In genomic region chr7:100465702-100466311, GRCh38 we compare ENCODE assay signal across 1 cellular context.
TF ChIP-seq lines count a peak whose summit lies in the region.

No MANE protein-coding gene starts in this region.

TF ChIP-seq in K562, 482 proteins besides CTCF, POLR2A, EP300 and RAD21 (continued from another document and continues in another):
- no peak for TF ChIP-seq RBM39 (optimal IDR thresholded peaks at IDR 0.05; ENCODE audit: low read depth, low read length)
- no peak for TF ChIP-seq ZNF184 (CRISPR knock-in tag; IDR thresholded peaks at IDR 0.05)
- no peak for TF ChIP-seq LARP7 (IDR thresholded peaks at IDR 0.05)
- TF ChIP-seq, protein P1, sequence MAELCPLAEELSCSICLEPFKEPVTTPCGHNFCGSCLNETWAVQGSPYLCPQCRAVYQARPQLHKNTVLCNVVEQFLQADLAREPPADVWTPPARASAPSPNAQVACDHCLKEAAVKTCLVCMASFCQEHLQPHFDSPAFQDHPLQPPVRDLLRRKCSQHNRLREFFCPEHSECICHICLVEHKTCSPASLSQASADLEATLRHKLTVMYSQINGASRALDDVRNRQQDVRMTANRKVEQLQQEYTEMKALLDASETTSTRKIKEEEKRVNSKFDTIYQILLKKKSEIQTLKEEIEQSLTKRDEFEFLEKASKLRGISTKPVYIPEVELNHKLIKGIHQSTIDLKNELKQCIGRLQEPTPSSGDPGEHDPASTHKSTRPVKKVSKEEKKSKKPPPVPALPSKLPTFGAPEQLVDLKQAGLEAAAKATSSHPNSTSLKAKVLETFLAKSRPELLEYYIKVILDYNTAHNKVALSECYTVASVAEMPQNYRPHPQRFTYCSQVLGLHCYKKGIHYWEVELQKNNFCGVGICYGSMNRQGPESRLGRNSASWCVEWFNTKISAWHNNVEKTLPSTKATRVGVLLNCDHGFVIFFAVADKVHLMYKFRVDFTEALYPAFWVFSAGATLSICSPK (IDR thresholded peaks at IDR 0.05; ENCODE audit: borderline replicate concordance) = 0 out of 2 replicates have a peak, but pooled peaks have one; percentile 29
- no peak for TF ChIP-seq NR4A1 (CRISPR knock-in tag; IDR thresholded peaks at IDR 0.05)
- no peak for TF ChIP-seq NR4A1 (tag; IDR thresholded peaks at IDR 0.05)
- TF ChIP-seq ARNT (IDR thresholded peaks at IDR 0.05) = 0 out of 4 replicates have a peak, but pooled peaks have one; percentile 27 to 56
- peak; percentile 52; the same call in 1 of the 2 replicates for TF ChIP-seq NFIC (IDR thresholded peaks at IDR 0.05)
- peak; percentile 87 for TF ChIP-seq ZBTB7A (IDR thresholded peaks at IDR 0.05; ENCODE audit: borderline replicate concordance, control insufficient read depth, low read depth, low read length)
- no peak for TF ChIP-seq ZNF316 (IDR thresholded peaks at IDR 0.05)
- no peak for TF ChIP-seq ZNF57 (CRISPR knock-in tag; IDR thresholded peaks at IDR 0.05)
- TF ChIP-seq, protein P2, sequence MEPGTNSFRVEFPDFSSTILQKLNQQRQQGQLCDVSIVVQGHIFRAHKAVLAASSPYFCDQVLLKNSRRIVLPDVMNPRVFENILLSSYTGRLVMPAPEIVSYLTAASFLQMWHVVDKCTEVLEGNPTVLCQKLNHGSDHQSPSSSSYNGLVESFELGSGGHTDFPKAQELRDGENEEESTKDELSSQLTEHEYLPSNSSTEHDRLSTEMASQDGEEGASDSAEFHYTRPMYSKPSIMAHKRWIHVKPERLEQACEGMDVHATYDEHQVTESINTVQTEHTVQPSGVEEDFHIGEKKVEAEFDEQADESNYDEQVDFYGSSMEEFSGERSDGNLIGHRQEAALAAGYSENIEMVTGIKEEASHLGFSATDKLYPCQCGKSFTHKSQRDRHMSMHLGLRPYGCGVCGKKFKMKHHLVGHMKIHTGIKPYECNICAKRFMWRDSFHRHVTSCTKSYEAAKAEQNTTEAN (CRISPR knock-in tag; IDR thresholded peaks at IDR 0.05) = no peak
- no peak for TF ChIP-seq ARID1B (IDR thresholded peaks at IDR 0.05)
- TF ChIP-seq, protein P3, sequence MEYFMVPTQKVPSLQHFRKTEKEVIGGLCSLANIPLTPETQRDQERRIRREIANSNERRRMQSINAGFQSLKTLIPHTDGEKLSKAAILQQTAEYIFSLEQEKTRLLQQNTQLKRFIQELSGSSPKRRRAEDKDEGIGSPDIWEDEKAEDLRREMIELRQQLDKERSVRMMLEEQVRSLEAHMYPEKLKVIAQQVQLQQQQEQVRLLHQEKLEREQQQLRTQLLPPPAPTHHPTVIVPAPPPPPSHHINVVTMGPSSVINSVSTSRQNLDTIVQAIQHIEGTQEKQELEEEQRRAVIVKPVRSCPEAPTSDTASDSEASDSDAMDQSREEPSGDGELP (CRISPR knock-in tag; IDR thresholded peaks at IDR 0.05; ENCODE audit: borderline replicate concordance) = peak; percentile 77; the same call in 1 of the 2 replicates
- TF ChIP-seq, protein P4, sequence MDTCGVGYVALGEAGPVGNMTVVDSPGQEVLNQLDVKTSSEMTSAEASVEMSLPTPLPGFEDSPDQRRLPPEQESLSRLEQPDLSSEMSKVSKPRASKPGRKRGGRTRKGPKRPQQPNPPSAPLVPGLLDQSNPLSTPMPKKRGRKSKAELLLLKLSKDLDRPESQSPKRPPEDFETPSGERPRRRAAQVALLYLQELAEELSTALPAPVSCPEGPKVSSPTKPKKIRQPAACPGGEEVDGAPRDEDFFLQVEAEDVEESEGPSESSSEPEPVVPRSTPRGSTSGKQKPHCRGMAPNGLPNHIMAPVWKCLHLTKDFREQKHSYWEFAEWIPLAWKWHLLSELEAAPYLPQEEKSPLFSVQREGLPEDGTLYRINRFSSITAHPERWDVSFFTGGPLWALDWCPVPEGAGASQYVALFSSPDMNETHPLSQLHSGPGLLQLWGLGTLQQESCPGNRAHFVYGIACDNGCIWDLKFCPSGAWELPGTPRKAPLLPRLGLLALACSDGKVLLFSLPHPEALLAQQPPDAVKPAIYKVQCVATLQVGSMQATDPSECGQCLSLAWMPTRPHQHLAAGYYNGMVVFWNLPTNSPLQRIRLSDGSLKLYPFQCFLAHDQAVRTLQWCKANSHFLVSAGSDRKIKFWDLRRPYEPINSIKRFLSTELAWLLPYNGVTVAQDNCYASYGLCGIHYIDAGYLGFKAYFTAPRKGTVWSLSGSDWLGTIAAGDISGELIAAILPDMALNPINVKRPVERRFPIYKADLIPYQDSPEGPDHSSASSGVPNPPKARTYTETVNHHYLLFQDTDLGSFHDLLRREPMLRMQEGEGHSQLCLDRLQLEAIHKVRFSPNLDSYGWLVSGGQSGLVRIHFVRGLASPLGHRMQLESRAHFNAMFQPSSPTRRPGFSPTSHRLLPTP (IDR thresholded peaks at IDR 0.05; ENCODE audit: borderline replicate concordance, extremely low read depth, insufficient read length) = no peak
- TF ChIP-seq MYC (IDR thresholded peaks at IDR 0.05; ENCODE audit: low read depth, low read length) = no peak
- TF ChIP-seq MYC (CRISPR knock-in tag; IDR thresholded peaks at IDR 0.05; ENCODE audit: borderline replicate concordance, low read depth) = no peak
- no peak for TF ChIP-seq NFE2 (IDR thresholded peaks at IDR 0.05; ENCODE audit: low read depth)
- no peak for TF ChIP-seq MCM5 (IDR thresholded peaks at IDR 0.05; ENCODE audit: low read depth)
- TF ChIP-seq SRF (CRISPR knock-in tag; IDR thresholded peaks at IDR 0.05) = peak in 1 of 2 experiments; percentile 37; a peak in 1 of 4 replicates
- no peak for TF ChIP-seq TEAD2 (tag; IDR thresholded peaks at IDR 0.05)
- TF ChIP-seq KLF16 (IDR thresholded peaks at IDR 0.05) = peak; percentile 31; the same call in 1 of the 2 replicates
- peak; percentile 84 for TF ChIP-seq VEZF1 (CRISPR knock-in tag; IDR thresholded peaks at IDR 0.05)
- no peak for TF ChIP-seq TARDBP (IDR thresholded peaks at IDR 0.05)
- TF ChIP-seq ZNF408 (CRISPR knock-in tag; IDR thresholded peaks at IDR 0.05; ENCODE audit: low read depth) = no peak
- TF ChIP-seq KDM4B (IDR thresholded peaks at IDR 0.05; ENCODE audit: borderline replicate concordance in 2 of 2, low read depth in 1 of 2) = 0 out of 4 replicates have a peak, but pooled peaks of 1 of the 2 experiments have one; percentile 34
- TF ChIP-seq, protein P5, sequence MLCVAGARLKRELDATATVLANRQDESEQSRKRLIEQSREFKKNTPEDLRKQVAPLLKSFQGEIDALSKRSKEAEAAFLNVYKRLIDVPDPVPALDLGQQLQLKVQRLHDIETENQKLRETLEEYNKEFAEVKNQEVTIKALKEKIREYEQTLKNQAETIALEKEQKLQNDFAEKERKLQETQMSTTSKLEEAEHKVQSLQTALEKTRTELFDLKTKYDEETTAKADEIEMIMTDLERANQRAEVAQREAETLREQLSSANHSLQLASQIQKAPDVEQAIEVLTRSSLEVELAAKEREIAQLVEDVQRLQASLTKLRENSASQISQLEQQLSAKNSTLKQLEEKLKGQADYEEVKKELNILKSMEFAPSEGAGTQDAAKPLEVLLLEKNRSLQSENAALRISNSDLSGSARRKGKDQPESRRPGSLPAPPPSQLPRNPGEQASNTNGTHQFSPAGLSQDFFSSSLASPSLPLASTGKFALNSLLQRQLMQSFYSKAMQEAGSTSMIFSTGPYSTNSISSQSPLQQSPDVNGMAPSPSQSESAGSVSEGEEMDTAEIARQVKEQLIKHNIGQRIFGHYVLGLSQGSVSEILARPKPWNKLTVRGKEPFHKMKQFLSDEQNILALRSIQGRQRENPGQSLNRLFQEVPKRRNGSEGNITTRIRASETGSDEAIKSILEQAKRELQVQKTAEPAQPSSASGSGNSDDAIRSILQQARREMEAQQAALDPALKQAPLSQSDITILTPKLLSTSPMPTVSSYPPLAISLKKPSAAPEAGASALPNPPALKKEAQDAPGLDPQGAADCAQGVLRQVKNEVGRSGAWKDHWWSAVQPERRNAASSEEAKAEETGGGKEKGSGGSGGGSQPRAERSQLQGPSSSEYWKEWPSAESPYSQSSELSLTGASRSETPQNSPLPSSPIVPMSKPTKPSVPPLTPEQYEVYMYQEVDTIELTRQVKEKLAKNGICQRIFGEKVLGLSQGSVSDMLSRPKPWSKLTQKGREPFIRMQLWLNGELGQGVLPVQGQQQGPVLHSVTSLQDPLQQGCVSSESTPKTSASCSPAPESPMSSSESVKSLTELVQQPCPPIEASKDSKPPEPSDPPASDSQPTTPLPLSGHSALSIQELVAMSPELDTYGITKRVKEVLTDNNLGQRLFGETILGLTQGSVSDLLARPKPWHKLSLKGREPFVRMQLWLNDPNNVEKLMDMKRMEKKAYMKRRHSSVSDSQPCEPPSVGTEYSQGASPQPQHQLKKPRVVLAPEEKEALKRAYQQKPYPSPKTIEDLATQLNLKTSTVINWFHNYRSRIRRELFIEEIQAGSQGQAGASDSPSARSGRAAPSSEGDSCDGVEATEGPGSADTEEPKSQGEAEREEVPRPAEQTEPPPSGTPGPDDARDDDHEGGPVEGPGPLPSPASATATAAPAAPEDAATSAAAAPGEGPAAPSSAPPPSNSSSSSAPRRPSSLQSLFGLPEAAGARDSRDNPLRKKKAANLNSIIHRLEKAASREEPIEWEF (CRISPR knock-in tag; IDR thresholded peaks at IDR 0.05) = no peak
- no peak for TF ChIP-seq HMG20B (CRISPR knock-in tag; IDR thresholded peaks at IDR 0.05)
- no peak for TF ChIP-seq ZNF175 (CRISPR knock-in tag; IDR thresholded peaks at IDR 0.05; ENCODE audit: low read depth)
- TF ChIP-seq, protein P6, sequence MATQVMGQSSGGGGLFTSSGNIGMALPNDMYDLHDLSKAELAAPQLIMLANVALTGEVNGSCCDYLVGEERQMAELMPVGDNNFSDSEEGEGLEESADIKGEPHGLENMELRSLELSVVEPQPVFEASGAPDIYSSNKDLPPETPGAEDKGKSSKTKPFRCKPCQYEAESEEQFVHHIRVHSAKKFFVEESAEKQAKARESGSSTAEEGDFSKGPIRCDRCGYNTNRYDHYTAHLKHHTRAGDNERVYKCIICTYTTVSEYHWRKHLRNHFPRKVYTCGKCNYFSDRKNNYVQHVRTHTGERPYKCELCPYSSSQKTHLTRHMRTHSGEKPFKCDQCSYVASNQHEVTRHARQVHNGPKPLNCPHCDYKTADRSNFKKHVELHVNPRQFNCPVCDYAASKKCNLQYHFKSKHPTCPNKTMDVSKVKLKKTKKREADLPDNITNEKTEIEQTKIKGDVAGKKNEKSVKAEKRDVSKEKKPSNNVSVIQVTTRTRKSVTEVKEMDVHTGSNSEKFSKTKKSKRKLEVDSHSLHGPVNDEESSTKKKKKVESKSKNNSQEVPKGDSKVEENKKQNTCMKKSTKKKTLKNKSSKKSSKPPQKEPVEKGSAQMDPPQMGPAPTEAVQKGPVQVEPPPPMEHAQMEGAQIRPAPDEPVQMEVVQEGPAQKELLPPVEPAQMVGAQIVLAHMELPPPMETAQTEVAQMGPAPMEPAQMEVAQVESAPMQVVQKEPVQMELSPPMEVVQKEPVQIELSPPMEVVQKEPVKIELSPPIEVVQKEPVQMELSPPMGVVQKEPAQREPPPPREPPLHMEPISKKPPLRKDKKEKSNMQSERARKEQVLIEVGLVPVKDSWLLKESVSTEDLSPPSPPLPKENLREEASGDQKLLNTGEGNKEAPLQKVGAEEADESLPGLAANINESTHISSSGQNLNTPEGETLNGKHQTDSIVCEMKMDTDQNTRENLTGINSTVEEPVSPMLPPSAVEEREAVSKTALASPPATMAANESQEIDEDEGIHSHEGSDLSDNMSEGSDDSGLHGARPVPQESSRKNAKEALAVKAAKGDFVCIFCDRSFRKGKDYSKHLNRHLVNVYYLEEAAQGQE (CRISPR knock-in tag; IDR thresholded peaks at IDR 0.05; ENCODE audit: low read depth) = no peak
- TF ChIP-seq MYNN (IDR thresholded peaks at IDR 0.05) = 0 out of 2 replicates have a peak, but pooled peaks have one; percentile 17
- TF ChIP-seq MYNN (CRISPR knock-in tag; IDR thresholded peaks at IDR 0.05) = no peak
- TF ChIP-seq ZNF324 (CRISPR knock-in tag; IDR thresholded peaks at IDR 0.05) = no peak
- TF ChIP-seq ZNF282 (CRISPR knock-in tag; IDR thresholded peaks at IDR 0.05) = no peak
- TF ChIP-seq SUPT5H (IDR thresholded peaks at IDR 0.05) = peak; percentile 47; the same call in 1 of the 2 replicates
